22 cellular contexts compared by ENCODE assay signal in genomic region chr9:107330420-107330819, GRCh38.
"Had no signal": no experiment of that assay in that cellular context is flagged by ENCODE, and none has a peak within 500 bp of the region (broad histone marks: within the 10 kb centered on the region; RNA-seq: fewer than 3 reads in every experiment).

No MANE protein-coding gene starts in this region.

- H3K27me3 ChIP-seq: brain microvascular endothelial cell had no signal

- DNase-seq: activated CD4-positive, alpha-beta memory T cell treated with anti-CD3 and anti-CD28 coated beads, Interleukin-2, amount 10 ng/mL, durations not matched to agents 7 days and 5 days; activated CD4-positive, alpha-beta T cell treated with anti-CD3 and anti-CD28 coated beads for 36 hours; activated CD4-positive, alpha-beta T cell treated with anti-CD3 and anti-CD28 coated beads, Interleukin-2, amount 50 U/mL, for 1 hour; activated gamma-delta T cell; activated naive CD4-positive, alpha-beta T cell treated with anti-CD3 and anti-CD28 coated beads for 36 hours; brain microvascular endothelial cell; cerebellar nuclear complex; Karpas-422; NCI-H1105 treated with DMSO at 0.1 percent for 48 hours; NCI-H1436 treated with DMSO at 0.1 percent for 48 hours; NCI-H187; NCI-H2081; NCI-H510A treated with DMSO at 0.1 percent for 48 hours; NCI-H69; NK-92 treated with Interleukin-12 subunit alpha and Interleukin-12 subunit beta, amount 100 ng/mL, for 24 hours; SIG-M5; T-helper 1 cell had no signal

- FAIRE-seq: colon, RCC 7860 had no signal

- H3K27me3 Mint-ChIP-seq: activated CD4-positive, alpha-beta memory T cell treated with anti-CD3 and anti-CD28 coated beads, Interleukin-2, amount 10 ng/mL, durations not matched to agents 7 days and 5 days; activated CD4-positive, alpha-beta T cell treated with anti-CD3 and anti-CD28 coated beads for 36 hours; activated naive CD8-positive, alpha-beta T cell; activated T-helper 17 cell treated with anti-CD3 and anti-CD28 coated beads, Interleukin-2, amount 50 U/mL, for 72 hours had no signal

- H3K4me3 Mint-ChIP-seq: activated CD4-positive, alpha-beta memory T cell treated with anti-CD3 and anti-CD28 coated beads, Interleukin-2, amount 10 ng/mL, durations not matched to agents 7 days and 5 days; activated CD4-positive, alpha-beta T cell treated with anti-CD3 and anti-CD28 coated beads for 36 hours; activated naive CD4-positive, alpha-beta T cell treated with anti-CD3 and anti-CD28 coated beads for 36 hours; activated naive CD8-positive, alpha-beta T cell; activated T-helper 17 cell treated with anti-CD3 and anti-CD28 coated beads, Interleukin-2, amount 50 U/mL, for 72 hours had no signal

- H3K4me1 Mint-ChIP-seq: activated CD4-positive, alpha-beta T cell treated with anti-CD3 and anti-CD28 coated beads for 36 hours; activated T-helper 17 cell treated with anti-CD3 and anti-CD28 coated beads, Interleukin-2, amount 50 U/mL, for 72 hours had no signal

- H3K27ac Mint-ChIP-seq: activated CD4-positive, alpha-beta memory T cell treated with anti-CD3 and anti-CD28 coated beads, Interleukin-2, amount 10 ng/mL, durations not matched to agents 7 days and 5 days; activated CD4-positive, alpha-beta T cell treated with anti-CD3 and anti-CD28 coated beads for 36 hours; activated naive CD4-positive, alpha-beta T cell treated with anti-CD3 and anti-CD28 coated beads for 36 hours; activated naive CD8-positive, alpha-beta T cell; activated T-helper 17 cell treated with anti-CD3 and anti-CD28 coated beads, Interleukin-2, amount 50 U/mL, for 72 hours had no signal

- H3K9me3 Mint-ChIP-seq: activated T-helper 17 cell treated with anti-CD3 and anti-CD28 coated beads, Interleukin-2, amount 50 U/mL, for 72 hours had no signal

- H3K27ac ChIP-seq: brain microvascular endothelial cell, VCaP had no signal

- ATAC-seq: activated CD4-positive, alpha-beta T cell treated with anti-CD3 and anti-CD28 coated beads for 36 hours; activated T-helper 17 cell treated with anti-CD3 and anti-CD28 coated beads, Interleukin-2, amount 50 U/mL, for 72 hours had no signal
